19 cellular contexts compared by ENCODE assay signal in the genomic region with DNA sequence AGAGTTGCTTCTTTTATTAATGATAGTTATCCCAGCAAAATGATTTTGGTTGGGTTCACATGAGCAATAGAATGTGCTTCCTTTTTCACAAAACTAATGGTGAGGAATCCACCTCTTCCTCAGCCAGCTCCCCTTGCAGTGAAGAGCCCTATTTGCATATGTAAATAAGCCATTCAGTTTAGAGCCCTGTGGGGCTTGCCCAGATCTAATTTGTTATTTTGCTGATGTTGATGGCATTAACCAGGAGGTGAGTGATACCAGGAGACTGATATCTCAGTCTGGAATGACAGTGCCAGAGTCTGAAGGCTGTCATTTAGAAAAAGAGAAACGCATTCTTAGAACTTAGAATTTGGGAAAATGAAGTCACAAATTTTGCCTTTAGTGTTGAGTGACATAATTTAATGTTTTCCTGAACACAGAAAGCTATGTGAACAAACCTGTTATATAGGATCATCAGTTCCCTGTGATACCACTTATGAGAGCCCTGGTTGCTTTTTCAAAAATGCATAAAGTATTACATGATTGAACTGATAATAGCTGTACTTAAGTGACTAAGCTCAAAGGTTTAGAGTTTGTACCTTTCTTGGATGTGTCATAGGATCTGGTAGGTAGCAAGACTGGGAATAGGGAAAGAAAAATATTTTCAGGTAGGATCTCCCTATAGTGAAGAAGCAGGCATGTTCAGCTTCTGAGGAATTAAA.
DNase-seq lines count a peak whose midpoint lies in the region; FAIRE-seq and TF ChIP-seq lines count a peak whose summit lies in the region.
"Had no signal": no experiment of that assay in that cellular context is flagged by ENCODE, and none has a peak within 500 bp of the region (broad histone marks: within the 10 kb centered on the region; RNA-seq: fewer than 3 reads in every experiment).

No MANE protein-coding gene starts in this region.

- H3K4me2 ChIP-seq in mammary epithelial cell (ENCODE audit: insufficient read depth, low read depth, low read length): no peak overlapping the region
- H3K4me2 ChIP-seq in H1 (ENCODE audit: insufficient read depth in 1 of 2, low read depth in 2 of 2, low read length in 2 of 2): no peak overlapping the region
- H3K4me2 ChIP-seq in neural cell (ENCODE audit: low read length): no peak overlapping the region
- H3K4me2 ChIP-seq: A549; BLaER1 treated with 17β-estradiol and CSF1 and Interleukin-3, amounts not matched to agents 10 nM and 100 nM had no signal

- no peak overlapping the region for H2BK5ac ChIP-seq in H1 (ENCODE audit: low read depth, low read length)

- no peak for TF ChIP-seq CTCF in mammary epithelial cell (conservative IDR thresholded peaks at IDR 0.05 in 1 of 2, IDR thresholded peaks at IDR 0.05 in 1 of 2; ENCODE audit: extremely low read depth in 1 of 2, insufficient read depth in 1 of 2, low read depth in 1 of 2, low read length in 2 of 2)
- TF ChIP-seq CTCF in MCF 10A (IDR thresholded peaks at IDR 0.05; ENCODE audit: unreplicated experiment): no peak
- no peak for TF ChIP-seq CTCF in H1 (IDR thresholded peaks at IDR 0.05; ENCODE audit: control extremely low read depth in 1 of 3, insufficient read depth in 1 of 3, low read depth in 1 of 3, low read length in 3 of 3)
- TF ChIP-seq CTCF in neural cell (IDR thresholded peaks at IDR 0.05; ENCODE audit: poor library complexity, severe bottlenecking): no peak
- no peak for TF ChIP-seq CTCF in GM20000 (IDR thresholded peaks at IDR 0.05; ENCODE audit: extremely low read depth, missing control alignments)
- TF ChIP-seq CTCF in GM13977 (IDR thresholded peaks at IDR 0.05; ENCODE audit: extremely low read depth, insufficient read depth, missing control alignments): no peak

- H3K18ac ChIP-seq in H1 (ENCODE audit: extremely low read depth, low read length): no peak overlapping the region

- CTCF ChIA-PET in mammary epithelial cell (lab: Charles Lee; ENCODE audit: low non-redundant PET) (no interaction called here), MCF 10A (lab: Yijun Ruan, JAX) (interaction anchor here (0.5 to 2.5 kb wide), 7 partner anchors 9 to 281 kb away, joined by 3 to 10 read pairs (median 5); no protein-coding TSS in a partner anchor), H1 (lab: Charles Lee; ENCODE audit: partially characterized antibody) (interaction anchor here (0.6 to 1.3 kb wide), 2 partner anchors 54 to 947 kb away, joined by 3 read pairs; no protein-coding TSS in a partner anchor)

- H3K79me2 ChIP-seq in mammary epithelial cell (ENCODE audit: insufficient read depth, low read length) (peaks cover 3% of the 10 kb centered on the region), H1 (ENCODE audit: control insufficient read depth in 1 of 2, insufficient read depth in 2 of 2, low read length in 2 of 2) (no peaks in the 10 kb centered on the region), neural cell (replicated peaks; ENCODE audit: insufficient read depth, low read length) (no peaks in the 10 kb centered on the region)

- H3K4me3 ChIP-seq in mammary epithelial cell (replicated peaks in 1 of 3; ENCODE audit: insufficient read depth in 1 of 3, low read depth in 2 of 3, low read length in 3 of 3): no peak overlapping the region
- no peak overlapping the region for H3K4me3 ChIP-seq in H1 (ENCODE audit: extremely low read depth in 1 of 4, insufficient read depth in 2 of 4, low read depth in 3 of 4, low read length in 4 of 4)
- H3K4me3 ChIP-seq in neural cell (ENCODE audit: low read length): no peak overlapping the region
- H3K4me3 ChIP-seq: A549; BLaER1 treated with 17β-estradiol and CSF1 and Interleukin-3, amounts not matched to agents 10 nM and 100 nM had no signal

- H3K4ac ChIP-seq in H1 (replicated peaks; ENCODE audit: insufficient read length, low read depth, low read length): no peak overlapping the region

- no peak overlapping the region for H3K56ac ChIP-seq in H1 (replicated peaks; ENCODE audit: insufficient read length, low read depth, low read length)

- H3K14ac ChIP-seq in H1 (ENCODE audit: insufficient read length): no peak overlapping the region

- H3K4me3 Mint-ChIP-seq in MCF 10A (ENCODE audit: unreplicated experiment): no peak overlapping the region
- H3K4me3 Mint-ChIP-seq: H9 had no signal

- dilution Hi-C loops in mammary epithelial cell (cut with HindIII; ENCODE audit: low sequenced_read_pairs): no loop called here

- H2BK15ac ChIP-seq in H1 (ENCODE audit: low read length): no peak overlapping the region

- H3K36me3 Mint-ChIP-seq in MCF 10A (ENCODE audit: insufficient read depth, unreplicated experiment): no peaks in the 10 kb centered on the region

- H3K27ac ChIP-seq in mammary epithelial cell (ENCODE audit: insufficient read depth, low read depth, low read length) (no peak overlapping the region), H1 (ENCODE audit: low read depth, low read length) (no peak overlapping the region), neural cell (ENCODE audit: low read length) (no peak overlapping the region)
- H3K27ac ChIP-seq: A549; BLaER1 treated with 17β-estradiol and CSF1 and Interleukin-3, amounts not matched to agents 10 nM and 100 nM had no signal

- no peak overlapping the region for H2BK12ac ChIP-seq in H1 (ENCODE audit: low read depth, low read length)

- no peaks in the 10 kb centered on the region for H3K36me3 ChIP-seq in mammary epithelial cell (ENCODE audit: insufficient read depth, low read length)
- H3K36me3 ChIP-seq in H1 (ENCODE audit: control insufficient read depth in 2 of 4, insufficient read depth in 4 of 4, low read length in 3 of 4): no peaks in the 10 kb centered on the region
- H3K36me3 ChIP-seq in neural cell (ENCODE audit: insufficient read depth, low read length): no peaks in the 10 kb centered on the region
- H3K36me3 ChIP-seq: BLaER1 treated with 17β-estradiol and CSF1 and Interleukin-3, amounts not matched to agents 10 nM and 100 nM had no signal

- no peak for TF ChIP-seq EP300 in H1 (IDR thresholded peaks at IDR 0.05; ENCODE audit: borderline replicate concordance in 1 of 2, low read depth in 2 of 2, low read length in 2 of 2)
- TF ChIP-seq EP300 in neural cell (conservative IDR thresholded peaks at IDR 0.05; ENCODE audit: poor library complexity, severe bottlenecking): peak; percentile 17

- no peaks in the 10 kb centered on the region for H3K79me1 ChIP-seq in H1 (ENCODE audit: low read depth, low read length)

- H2BK120ac ChIP-seq in H1 (replicated peaks; ENCODE audit: low read depth, low read length): no peak overlapping the region

- no peaks in the 10 kb centered on the region for H3K27me3 Mint-ChIP-seq in MCF 10A (ENCODE audit: insufficient read depth, unreplicated experiment)

- POLR2A ChIA-PET in MCF 10A (lab: Yijun Ruan, JAX): interaction anchor here (0.7 to 1.8 kb wide), 2 partner anchors 9 to 156 kb away, joined by 3 to 10 read pairs; no protein-coding TSS in a partner anchor
- POLR2A ChIA-PET in H1 (lab: Charles Lee; ENCODE audit: partially characterized antibody): interaction anchor here (1.0 kb wide), 2 partner anchors 10 to 12 kb away, joined by 3 to 4 read pairs; no protein-coding TSS in a partner anchor

- peak; percentile 24 for FAIRE-seq in H1 (lab: Jason Lieb, UNC)
- FAIRE-seq: A549, GM12891 had no signal

- no peak overlapping the region for H3K9ac ChIP-seq in mammary epithelial cell (ENCODE audit: insufficient read depth, low read length)
- no peak overlapping the region for H3K9ac ChIP-seq in H1 (replicated peaks in 1 of 4; ENCODE audit: extremely low read depth in 1 of 4, low read depth in 3 of 4, low read length in 3 of 4)
- H3K9ac ChIP-seq in neural cell (ENCODE audit: low read length): no peak overlapping the region
- H3K9ac ChIP-seq: BLaER1 treated with 17β-estradiol and CSF1 and Interleukin-3, amounts not matched to agents 10 nM and 100 nM had no signal

- H3K27me3 ChIP-seq in mammary epithelial cell (ENCODE audit: insufficient read depth, low read length) (no peaks in the 10 kb centered on the region), H1 (replicated peaks in 1 of 4; ENCODE audit: control insufficient read depth in 3 of 4, extremely low read depth in 1 of 4, insufficient read depth in 3 of 4, low read length in 3 of 4) (no peaks in the 10 kb centered on the region), neural cell (ENCODE audit: insufficient read depth, low read depth, low read length) (no peaks in the 10 kb centered on the region)

- H2AK5ac ChIP-seq in H1 (ENCODE audit: low read depth, low read length): no peak overlapping the region

- H4K20me1 ChIP-seq in mammary epithelial cell (ENCODE audit: insufficient read depth, low read length) (no peaks in the 10 kb centered on the region), H1 (replicated peaks in 1 of 2; ENCODE audit: control insufficient read depth in 1 of 2, insufficient read depth in 2 of 2, low read length in 2 of 2) (no peaks in the 10 kb centered on the region), neural cell (ENCODE audit: insufficient read depth) (no peaks in the 10 kb centered on the region)
- H4K20me1 ChIP-seq: BLaER1 treated with 17β-estradiol and CSF1 and Interleukin-3, amounts not matched to agents 10 nM and 100 nM had no signal

- H3K4me1 ChIP-seq in mammary epithelial cell (ENCODE audit: insufficient read depth, low read length) (no peaks in the 10 kb centered on the region), H1 (replicated peaks in 1 of 4; ENCODE audit: control insufficient read depth in 3 of 4, insufficient read depth in 4 of 4, low read length in 3 of 4) (peaks cover 0 to 12% (median 3%) of the 10 kb centered on the region in 4 experiments; a peak in 6 of 7 replicates)
- H3K4me1 ChIP-seq: A549; BLaER1 treated with 17β-estradiol and CSF1 and Interleukin-3, amounts not matched to agents 10 nM and 100 nM had no signal

- intact Hi-C loops in mammary epithelial cell (cut with micrococcal nuclease) (no loop called here), MCF 10A (cut with micrococcal nuclease) (loop anchor here (10.0 kb wide), 1 partner anchor 563 kb away; no protein-coding TSS in a partner anchor)

- peaks cover 2% of the 10 kb centered on the region for H3K9me2 ChIP-seq in neural cell (ENCODE audit: insufficient read depth, low read length)

- H4K8ac ChIP-seq in H1 (ENCODE audit: extremely low read depth, insufficient read depth, low read length): no peak overlapping the region

- no peaks in the 10 kb centered on the region for H3K23me2 ChIP-seq in H1 (ENCODE audit: low read depth, low read length)

- H2BK20ac ChIP-seq in H1 (ENCODE audit: low read length): no peak overlapping the region

- WGBS in mammary epithelial cell (ENCODE audit: low coverage, missing lambda C conversion rate): 100% methylated on average over 1 of the region's 1 CpG
- WGBS in H1 (ENCODE audit: extremely low coverage in 1 of 2, insufficient coverage in 1 of 2, insufficient read length in 1 of 2, insufficient replicate concordance in 2 of 2, low coverage in 1 of 2, low lambda C conversion rate in 2 of 2, missing lambda C conversion rate in 1 of 2), 2 experiments: 80% methylated on average over 1 of the region's 1 CpG; no CpG with 5 or more reads in 1 of the 2 experiments

- H3K9me3 ChIP-seq in mammary epithelial cell (replicated peaks; ENCODE audit: insufficient read depth, low read length) (no peaks in the 10 kb centered on the region), H1 (ENCODE audit: insufficient read depth in 2 of 2, low read depth in 1 of 2, low read length in 1 of 2) (no peaks in the 10 kb centered on the region), neural cell (ENCODE audit: low read length) (no peaks in the 10 kb centered on the region)
- H3K9me3 ChIP-seq: A549; BLaER1 treated with 17β-estradiol and CSF1 and Interleukin-3, amounts not matched to agents 10 nM and 100 nM had no signal

- in situ Hi-C loops in mammary epithelial cell (cut with MboI; ENCODE audit: low sequenced_read_pairs in 2 of 2): no loop called here
- in situ Hi-C loops in GM13977 (cut with MboI; ENCODE audit: low pct_unique_long_range_greater_than_20kb, low sequenced_read_pairs, unreplicated experiment): no loop called here

- H3K9me3 Mint-ChIP-seq in MCF 10A (ENCODE audit: unreplicated experiment): no peaks in the 10 kb centered on the region
- H3K9me3 Mint-ChIP-seq: H9 had no signal

- no peak for TF ChIP-seq POLR2A in H1 (IDR thresholded peaks at IDR 0.05; ENCODE audit: control extremely low read depth in 1 of 2, low read depth in 2 of 2, low read length in 2 of 2)

- no peaks in the 10 kb centered on the region for H3F3A ChIP-seq in neural cell (ENCODE audit: insufficient read depth, low read length, poor library complexity, severe bottlenecking)

- BruUV-seq in mammary epithelial cell (replicated peaks; lab: Mats Ljungman, UMichigan) (no TSS peak), MCF 10A (replicated peaks; lab: Mats Ljungman, UMichigan) (no TSS peak)

- H2AFZ ChIP-seq in mammary epithelial cell (ENCODE audit: low read depth, low read length) (no peak overlapping the region), H1 (ENCODE audit: low read length) (no peak overlapping the region), neural cell (ENCODE audit: low read depth, low read length) (no peak overlapping the region)

- no peak overlapping the region for H3K27ac Mint-ChIP-seq in MCF 10A (ENCODE audit: low read depth, unreplicated experiment)
- H3K27ac Mint-ChIP-seq: H9 had no signal

- peaks cover 5% of the 10 kb centered on the region for H3K4me1 Mint-ChIP-seq in MCF 10A (ENCODE audit: insufficient read depth, unreplicated experiment)

- H4K5ac ChIP-seq in H1 (ENCODE audit: insufficient read length, low read depth, low read length): no peak overlapping the region

- no peak overlapping the region for H4K91ac ChIP-seq in H1 (replicated peaks; ENCODE audit: insufficient read length, low read length)

- DNase-seq in mammary epithelial cell (peak; percentile 45), MCF 10A (ENCODE audit: unreplicated experiment) (no peak), H1 (ENCODE audit: low read depth in 1 of 2, low spot score in 2 of 2) (no peak), GM20000 (ENCODE audit: low spot score) (no peak), GM13977 (ENCODE audit: low spot score) (no peak), nucleus accumbens (lab: John Stamatoyannopoulos, UW) (no peak)
- DNase-seq: GF-D8, H9, IMR-90, Kasumi-1, NCI-H1105 treated with DMSO at 0.1 percent for 48 hours, NCI-H187, NCI-H345, NCI-H748 treated with DMSO at 0.1 percent for 48 hours, PC-3 had no signal

- no peak for TF ChIP-seq RAD21 in H1 (IDR thresholded peaks at IDR 0.05 in 1 of 2, conservative IDR thresholded peaks at IDR 0.05 in 1 of 2; ENCODE audit: low read depth in 2 of 2, low read length in 2 of 2)
- TF ChIP-seq RAD21 in neural cell (conservative IDR thresholded peaks at IDR 0.05): no peak

- no peak overlapping the region for H3K23ac ChIP-seq in H1 (ENCODE audit: insufficient read length)
